ENCODE assay signal across 26 cellular contexts in the genomic region with DNA sequence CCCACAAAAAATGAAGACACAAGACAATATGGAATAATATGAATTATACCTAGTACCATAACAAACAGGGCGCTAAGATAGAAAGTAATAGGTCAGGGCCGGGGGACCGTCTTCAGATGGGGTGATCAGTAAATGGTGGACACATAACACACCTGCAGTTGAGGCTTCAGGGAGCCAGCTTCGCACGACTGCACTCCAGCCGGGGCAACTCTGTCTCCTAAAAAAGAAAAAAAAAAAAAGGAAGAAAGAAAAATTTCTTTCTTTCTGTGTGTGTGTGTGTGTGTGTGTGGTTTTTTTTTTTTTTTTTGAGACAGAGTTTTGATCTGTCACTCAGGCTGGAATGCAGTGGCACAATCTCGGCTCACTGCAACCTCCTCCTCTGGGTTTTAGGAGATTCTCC.
"Had no signal": no experiment of that assay in that cellular context is flagged by ENCODE, and none has a peak within 500 bp of the region (broad histone marks: within the 10 kb centered on the region; RNA-seq: fewer than 3 reads in every experiment).

No MANE protein-coding gene starts in this region.

- H3K9me3 ChIP-seq: body of pancreas, left ventricle myocardium inferior, neutrophil, pancreas, right lobe of liver, thoracic aorta, vagina had no signal

- H3K27ac Mint-ChIP-seq: activated CD8-positive, alpha-beta T cell treated with anti-CD3 and anti-CD28 coated beads, Interleukin-2, amount 10 ng/mL, durations not matched to agents 7 days and 5 days; activated naive CD8-positive, alpha-beta T cell treated with anti-CD3 and anti-CD28 coated beads, Interleukin-2, amount 50 U/mL, for 24 hours; activated T-helper 1 cell treated with anti-CD3 and anti-CD28 coated beads, Interleukin-12 subunit alpha, Interleukin-12 subunit beta, Interleukin-2, Interleukin-4 antibody, amounts not matched to agents 30 ng/mL and 10 ng/mL and 1 ng/mL, durations not matched to agents 14 hours and 24 hours and 36 hours; mesothelial cell of epicardium; naive thymus-derived CD8-positive, alpha-beta T cell; type B pancreatic cell had no signal

- H3K36me3 Mint-ChIP-seq: mesothelial cell of epicardium, type B pancreatic cell had no signal

- H3K36me3 ChIP-seq: left ventricle myocardium inferior, neutrophil, pancreas, right lobe of liver, thoracic aorta, vagina had no signal

- H3K4me3 Mint-ChIP-seq: activated CD8-positive, alpha-beta T cell treated with anti-CD3 and anti-CD28 coated beads, Interleukin-2, amount 10 ng/mL, durations not matched to agents 7 days and 5 days; activated naive CD8-positive, alpha-beta T cell treated with anti-CD3 and anti-CD28 coated beads, Interleukin-2, amount 50 U/mL, for 24 hours; activated T-helper 1 cell treated with anti-CD3 and anti-CD28 coated beads, Interleukin-12 subunit alpha, Interleukin-12 subunit beta, Interleukin-2, Interleukin-4 antibody, amounts not matched to agents 30 ng/mL and 10 ng/mL and 1 ng/mL, durations not matched to agents 14 hours and 24 hours and 36 hours; mesothelial cell of epicardium; naive thymus-derived CD8-positive, alpha-beta T cell; type B pancreatic cell had no signal

- FAIRE-seq: pancreas had no signal

- H3K27me3 ChIP-seq: body of pancreas, pancreas, right lobe of liver, vagina had no signal

- H3K27me3 Mint-ChIP-seq: type B pancreatic cell had no signal

- H3K4me1 ChIP-seq: body of pancreas, pancreas, right lobe of liver had no signal

- H3K27ac ChIP-seq: body of pancreas, left ventricle myocardium inferior, neutrophil, pancreas, right lobe of liver, skin epidermis, thoracic aorta, vagina had no signal

- H3K9me3 Mint-ChIP-seq: activated naive CD8-positive, alpha-beta T cell treated with anti-CD3 and anti-CD28 coated beads, Interleukin-2, amount 50 U/mL, for 24 hours; activated T-helper 1 cell treated with anti-CD3 and anti-CD28 coated beads, Interleukin-12 subunit alpha, Interleukin-12 subunit beta, Interleukin-2, Interleukin-4 antibody, amounts not matched to agents 30 ng/mL and 10 ng/mL and 1 ng/mL, durations not matched to agents 14 hours and 24 hours and 36 hours; mesothelial cell of epicardium; naive thymus-derived CD8-positive, alpha-beta T cell; type B pancreatic cell had no signal

- H3K4me3 ChIP-seq: body of pancreas, left ventricle myocardium inferior, pancreas, right lobe of liver, skin epidermis, thoracic aorta, vagina had no signal

- ATAC-seq: activated CD8-positive, alpha-beta T cell treated with anti-CD3 and anti-CD28 coated beads, Interleukin-2, amount 10 ng/mL, durations not matched to agents 7 days and 5 days; activated naive CD8-positive, alpha-beta T cell treated with anti-CD3 and anti-CD28 coated beads, Interleukin-2, amount 50 U/mL, for 24 hours; body of pancreas; naive thymus-derived CD8-positive, alpha-beta T cell; pancreas; right lobe of liver had no signal

- DNase-seq: activated CD4-positive, alpha-beta T cell treated with anti-CD3 and anti-CD28 coated beads for 1 hour; activated CD4-positive, alpha-beta T cell treated with anti-CD3 and anti-CD28 coated beads, Interleukin-2, amount 50 U/mL, for 1 hour; activated CD8-positive, alpha-beta T cell treated with anti-CD3 and anti-CD28 coated beads, Interleukin-2, amount 10 ng/mL, durations not matched to agents 7 days and 5 days; activated gamma-delta T cell; activated naive CD4-positive, alpha-beta T cell treated with anti-CD3 and anti-CD28 coated beads, Interleukin-2, amount 50 U/mL, for 16 hours; activated naive CD8-positive, alpha-beta T cell treated with anti-CD3 and anti-CD28 coated beads, Interleukin-2, amount 50 U/mL, for 24 hours; body of pancreas; dermis blood vessel endothelial cell; effector CD8-positive, alpha-beta T cell; erythroblast; foreskin fibroblast; hippocampal formation; left ventricle myocardium inferior; naive thymus-derived CD8-positive, alpha-beta T cell; pancreas; right lobe of liver; stimulated activated CD4-positive, alpha-beta T cell treated with anti-CD3 and anti-CD28 coated beads, Interleukin-15, amount 100 ng/mL, for 24 hours; stimulated activated naive CD4-positive, alpha-beta T cell; T-helper 2 cell had no signal
